25 cellular contexts compared by ENCODE assay signal in the genomic region with DNA sequence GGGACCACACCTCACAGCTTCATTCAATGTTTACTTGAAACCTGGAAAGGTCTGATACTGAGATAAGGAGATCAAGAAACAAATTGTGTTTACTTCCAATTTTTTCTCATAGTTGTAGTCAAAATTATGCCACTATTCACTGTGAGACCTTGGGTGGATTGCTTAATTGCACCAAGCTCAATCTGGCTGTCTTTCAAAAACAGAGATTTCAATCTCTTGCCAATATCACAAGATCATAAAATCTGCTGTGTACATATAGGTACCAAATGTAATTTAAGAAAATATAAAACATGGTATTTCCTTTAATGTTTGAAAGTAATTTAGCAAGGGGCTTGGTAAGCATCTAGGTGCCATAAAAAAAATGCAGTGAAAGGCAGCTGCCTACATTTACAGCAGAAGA.
"Had no signal": no experiment of that assay in that cellular context is flagged by ENCODE, and none has a peak within 500 bp of the region (broad histone marks: within the 10 kb centered on the region; RNA-seq: fewer than 3 reads in every experiment).

No MANE protein-coding gene starts in this region.

- H3K4me1 Mint-ChIP-seq: activated naive CD8-positive, alpha-beta T cell treated with anti-CD3 and anti-CD28 coated beads, Interleukin-2, amount 10 ng/mL, durations not matched to agents 7 days and 5 days; WTC11 had no signal

- H3K36me3 ChIP-seq: adrenal gland, Peyer's patch, SJCRH30 had no signal

- H3K27ac ChIP-seq: adrenal gland, Peyer's patch, RWPE1, SJCRH30 had no signal

- ATAC-seq: activated CD8-positive, alpha-beta T cell treated with anti-CD3 and anti-CD28 coated beads, Interleukin-2, amount 10 ng/mL, durations not matched to agents 7 days and 5 days; WTC11 had no signal

- H3K9me3 Mint-ChIP-seq: activated naive CD8-positive, alpha-beta T cell treated with anti-CD3 and anti-CD28 coated beads, Interleukin-2, amount 10 ng/mL, durations not matched to agents 7 days and 5 days; WTC11 had no signal

- H3K27me3 ChIP-seq: adrenal gland, Peyer's patch, SJCRH30 had no signal

- H3K27ac Mint-ChIP-seq: activated CD8-positive, alpha-beta T cell treated with anti-CD3 and anti-CD28 coated beads, Interleukin-2, amount 10 ng/mL, durations not matched to agents 7 days and 5 days; activated naive CD8-positive, alpha-beta T cell treated with anti-CD3 and anti-CD28 coated beads, Interleukin-2, amount 10 ng/mL, durations not matched to agents 7 days and 5 days; WTC11 had no signal

- H3K36me3 Mint-ChIP-seq: activated naive CD8-positive, alpha-beta T cell treated with anti-CD3 and anti-CD28 coated beads, Interleukin-2, amount 10 ng/mL, durations not matched to agents 7 days and 5 days; WTC11 had no signal

- DNase-seq: activated CD4-positive, alpha-beta T cell treated with anti-CD3 and anti-CD28 coated beads for 48 hours; activated CD4-positive, alpha-beta T cell treated with anti-CD3 and anti-CD28 coated beads, Interleukin-2, amount 50 U/mL, for 4 hours; activated CD4-positive, CD25-positive, alpha-beta regulatory T cell treated with anti-CD3 and anti-CD28 coated beads, Interleukin-2, amount 50 U/mL, for 72 hours; activated CD8-positive, alpha-beta memory T cell treated with anti-CD3 and anti-CD28 coated beads, Interleukin-2, amount 50 U/mL, for 48 hours; activated CD8-positive, alpha-beta T cell treated with anti-CD3 and anti-CD28 coated beads, Interleukin-2, amount 10 ng/mL, durations not matched to agents 7 days and 5 days; activated naive CD4-positive, alpha-beta T cell treated with anti-CD3 and anti-CD28 coated beads, Interleukin-2, amount 50 U/mL, for 16 hours; activated naive CD8-positive, alpha-beta T cell treated with anti-CD3 and anti-CD28 coated beads, Interleukin-2, amount 10 ng/mL, durations not matched to agents 7 days and 5 days; activated T-cell treated with anti-CD3 and anti-CD28 coated beads, Interleukin-2, amount 50 U/mL, for 1 hour; anterior cingulate cortex; caudate nucleus; KG1; NCI-H1105 treated with DMSO at 0.1 percent for 48 hours; NCI-H1436 treated with DMSO at 0.1 percent for 48 hours; NCI-H187; NCI-H2081; NCI-H446; NCI-H748 treated with DMSO at 0.1 percent for 48 hours; Peyer's patch; Right ventricle myocardium superior; SJCRH30; SK-N-SH; T-helper 1 cell had no signal

- H3K4me3 ChIP-seq: adrenal gland, Peyer's patch, SJCRH30 had no signal

- H3K4me3 Mint-ChIP-seq: activated CD8-positive, alpha-beta T cell treated with anti-CD3 and anti-CD28 coated beads, Interleukin-2, amount 10 ng/mL, durations not matched to agents 7 days and 5 days; activated naive CD8-positive, alpha-beta T cell treated with anti-CD3 and anti-CD28 coated beads, Interleukin-2, amount 10 ng/mL, durations not matched to agents 7 days and 5 days; WTC11 had no signal

- H3K9me3 ChIP-seq: adrenal gland, Peyer's patch, SJCRH30, SK-N-SH had no signal
